28 cellular contexts compared by ENCODE assay signal in genomic region chr3:128415773-128416577, GRCh38. TPM values are rescaled to one million over a fixed set of nuclear protein-coding genes. Genes with fewer than 3 reads are reported as not detected.
A peak's percentile ranks its signal among the peaks of the same experiment; 100 is the strongest.
DNase-seq lines count a peak whose midpoint lies in the region; ATAC-seq and TF ChIP-seq lines count a peak whose summit lies in the region.
"Had no signal": no experiment of that assay in that cellular context is flagged by ENCODE, and none has a peak within 500 bp of the region (broad histone marks: within the 10 kb centered on the region; RNA-seq: fewer than 3 reads in every experiment).

No MANE protein-coding gene starts in this region.

- peaks cover 0 to 11% of the 10 kb centered on the region in 2 experiments; a peak in 1 of 4 replicates for H3K9me3 ChIP-seq in HCT116 (ENCODE audit: control insufficient read depth in 1 of 2, insufficient read depth in 1 of 2, low read depth in 1 of 2, low read length in 2 of 2)
- H3K9me3 ChIP-seq in trophoblast cell (ENCODE audit: insufficient read depth, low read depth, low read length): peaks cover 2% of the 10 kb centered on the region
- H3K9me3 ChIP-seq: testis had no signal

- intact Hi-C loops in HCT116 (cut with micrococcal nuclease): loop anchor here (5.0 kb wide), 1 partner anchor 71 kb away; no protein-coding TSS in a partner anchor

- H3K4me1 Mint-ChIP-seq in central memory CD8-positive, alpha-beta T cell: no peaks in the 10 kb centered on the region
- H3K4me1 Mint-ChIP-seq: activated naive CD8-positive, alpha-beta T cell treated with anti-CD3 and anti-CD28 coated beads, Interleukin-2, amount 50 U/mL, for 24 hours had no signal

- H3K23ac ChIP-seq in trophoblast cell (ENCODE audit: low read length): no peak overlapping the region

- H3K4me2 ChIP-seq in HCT116 (ENCODE audit: low read length): peak overlapping the region; percentile 78
- H3K4me2 ChIP-seq in trophoblast cell (ENCODE audit: low read length): no peak overlapping the region
- H3K4me2 ChIP-seq: KMS-11 had no signal

- H3K4me3 ChIP-seq in HCT116 (replicated peaks in 1 of 2; ENCODE audit: low read depth in 1 of 2, low read length in 2 of 2) (peak overlapping the region in 1 of 2 experiments; percentile 32; a peak in 3 of 4 replicates), trophoblast cell (ENCODE audit: low read depth, low read length) (no peak overlapping the region)
- H3K4me3 ChIP-seq: heart right ventricle, testis had no signal

- H2AFZ ChIP-seq in HCT116 (ENCODE audit: low read depth, low read length, poor library complexity, severe bottlenecking) (no peak overlapping the region), trophoblast cell (ENCODE audit: insufficient read depth, low read length, poor library complexity) (no peak overlapping the region)

- no TSS peak for BruUV-seq in HCT116 (replicated peaks; lab: Mats Ljungman, UMichigan)

- no peaks in the 10 kb centered on the region for H3K36me3 ChIP-seq in HCT116 (ENCODE audit: control insufficient read depth in 1 of 2, insufficient read depth in 2 of 2, low read length in 2 of 2)
- H3K36me3 ChIP-seq in trophoblast cell (ENCODE audit: control insufficient read depth in 1 of 2, insufficient read depth in 2 of 2, low read length in 2 of 2): no peaks in the 10 kb centered on the region
- H3K36me3 ChIP-seq: heart right ventricle had no signal

- no peak overlapping the region for H4K12ac ChIP-seq in trophoblast cell (ENCODE audit: low read depth, low read length)

- peak overlapping the region; percentile 21 for H3K18ac ChIP-seq in trophoblast cell (ENCODE audit: low read length)

- CTCF ChIA-PET in HCT116 (lab: Charles Lee): interaction anchor here (1.0 kb wide), 1 partner anchor 168 kb away, joined by 4 read pairs; no protein-coding TSS in a partner anchor

- DNase-seq in HCT116 (ENCODE audit: low read depth, low spot score): no peak
- DNase-seq in RPMI7951 (ENCODE audit: low read depth): peak; percentile 68
- DNase-seq in central memory CD8-positive, alpha-beta T cell (ENCODE audit: low spot score in 2 of 2): no peak
- DNase-seq in trophoblast cell: peak; percentile 63 to 71
- no peak for DNase-seq in germinal center (ENCODE audit: low spot score)
- no peak for DNase-seq in activated naive CD4-positive, alpha-beta T cell treated with Interleukin-2 at 50 U/mL for 16 hours
- DNase-seq: activated CD8-positive, alpha-beta T cell treated with anti-CD3 and anti-CD28 coated beads, Interleukin-2, amount 10 ng/mL, durations not matched to agents 7 days and 5 days; activated gamma-delta T cell; activated naive CD8-positive, alpha-beta T cell treated with anti-CD3 and anti-CD28 coated beads, Interleukin-2, amount 50 U/mL, for 24 hours; activated T-cell treated with anti-CD3 and anti-CD28 coated beads for 4 hours; heart right ventricle; natural killer cell; NCI-H1694; NCI-H2171 treated with DMSO at 0.1 percent for 48 hours; NCI-H524; NK-92 treated with Interleukin-12 subunit alpha and Interleukin-12 subunit beta, amount 100 ng/mL, for 24 hours; stimulated activated CD4-positive, alpha-beta T cell treated with anti-CD3 and anti-CD28 coated beads, Interleukin-4, amount 100 ng/mL, for 4 hours; stimulated activated naive CD4-positive, alpha-beta T cell treated with Interleukin-2 at 50 U/mL for 16 hours; testis had no signal

- POLR2A ChIA-PET in HCT116 (lab: Charles Lee): interaction anchor here (0.9 kb wide), 1 partner anchor 242 kb away, joined by 3 read pairs; no protein-coding TSS in a partner anchor

- no peak for TF ChIP-seq RAD21 in HCT116 (IDR thresholded peaks at IDR 0.05; ENCODE audit: low read depth)

- no peaks in the 10 kb centered on the region for H3K27me3 Mint-ChIP-seq in central memory CD8-positive, alpha-beta T cell
- H3K27me3 Mint-ChIP-seq: activated naive CD8-positive, alpha-beta T cell treated with anti-CD3 and anti-CD28 coated beads, Interleukin-2, amount 50 U/mL, for 24 hours had no signal

- H2BK12ac ChIP-seq in trophoblast cell (ENCODE audit: low read length): peak overlapping the region; percentile 4

- ATAC-seq in HCT116 (peak; percentile 25), GM19351 (IDR thresholded peaks at IDR 0.05; ENCODE audit: unreplicated experiment) (no peak)
- peak; percentile 20 for ATAC-seq in central memory CD8-positive, alpha-beta T cell (replicated peaks; ENCODE audit: extremely low read depth, poor library complexity, severe bottlenecking)
- ATAC-seq: activated CD4-positive, CD25-positive, alpha-beta regulatory T cell treated with anti-CD3 and anti-CD28 coated beads, Interleukin-2, amount 50 U/mL, for 24 hours; activated CD8-positive, alpha-beta T cell treated with anti-CD3 and anti-CD28 coated beads, Interleukin-2, amount 10 ng/mL, durations not matched to agents 7 days and 5 days; activated naive CD8-positive, alpha-beta T cell treated with anti-CD3 and anti-CD28 coated beads, Interleukin-2, amount 50 U/mL, for 24 hours had no signal

- no peak for TF ChIP-seq CTCF in HCT116 (IDR thresholded peaks at IDR 0.05 in 2 of 3, conservative IDR thresholded peaks at IDR 0.05 in 1 of 3; ENCODE audit: borderline replicate concordance in 1 of 3, insufficient read depth in 1 of 3, low read depth in 2 of 3, low read length in 2 of 3)

- H3K4me3 Mint-ChIP-seq in central memory CD8-positive, alpha-beta T cell: no peak overlapping the region
- H3K4me3 Mint-ChIP-seq: activated CD8-positive, alpha-beta T cell treated with anti-CD3 and anti-CD28 coated beads, Interleukin-2, amount 10 ng/mL, durations not matched to agents 7 days and 5 days; activated naive CD8-positive, alpha-beta T cell treated with anti-CD3 and anti-CD28 coated beads, Interleukin-2, amount 50 U/mL, for 24 hours; natural killer cell had no signal

- H3K4ac ChIP-seq in trophoblast cell (ENCODE audit: low read depth, low read length): peak overlapping the region; percentile 3

- H2AK5ac ChIP-seq in trophoblast cell (ENCODE audit: low read length): peak overlapping the region; percentile 34

- H2BK5ac ChIP-seq in trophoblast cell (ENCODE audit: low read depth, low read length, poor library complexity): peak overlapping the region; percentile 66

- no CpG with 5 or more reads among the region's 19 CpGs for WGBS in trophoblast cell (ENCODE audit: extremely low coverage, insufficient coverage, insufficient read length)

- H3K36me3 Mint-ChIP-seq in central memory CD8-positive, alpha-beta T cell (ENCODE audit: insufficient read depth): peaks cover 4% of the 10 kb centered on the region
- H3K36me3 Mint-ChIP-seq: natural killer cell had no signal

- H3K27ac Mint-ChIP-seq in central memory CD8-positive, alpha-beta T cell (ENCODE audit: low read depth): no peak overlapping the region
- H3K27ac Mint-ChIP-seq: activated naive CD8-positive, alpha-beta T cell treated with anti-CD3 and anti-CD28 coated beads, Interleukin-2, amount 50 U/mL, for 24 hours; natural killer cell had no signal

- no peak for TF ChIP-seq POLR2A in HCT116 (IDR thresholded peaks at IDR 0.05; ENCODE audit: borderline replicate concordance, extremely low read depth, insufficient read depth, insufficient read length)

- H3K27ac ChIP-seq in HCT116 (ENCODE audit: low read depth, low read length) (peak overlapping the region; percentile 43; the same call in 1 of the 2 replicates), trophoblast cell (ENCODE audit: low read depth, low read length) (peak overlapping the region; percentile 59)
- H3K27ac ChIP-seq: heart right ventricle, KMS-11, testis had no signal

- no peaks in the 10 kb centered on the region for H3K9me2 ChIP-seq in HCT116 (ENCODE audit: insufficient read depth)

- peak overlapping the region; percentile 87 for H4K91ac ChIP-seq in trophoblast cell (ENCODE audit: low read depth, low read length)

- H4K20me1 ChIP-seq in HCT116 (ENCODE audit: insufficient read depth): no peaks in the 10 kb centered on the region; the same call in 1 of the 2 replicates

- RAD21 ChIA-PET in HCT116 (lab: Charles Lee; ENCODE audit: low non-redundant PET in 1 of 2, low total read pairs in 2 of 2, uncharacterized antibody in 2 of 2, unreplicated experiment in 2 of 2): no interaction called here

- H3K79me1 ChIP-seq in trophoblast cell (ENCODE audit: low read length): peaks cover 13% of the 10 kb centered on the region

- H3K14ac ChIP-seq in trophoblast cell (ENCODE audit: low read length): peak overlapping the region; percentile 54

- peaks cover 19% of the 10 kb centered on the region; the same call in 1 of the 2 replicates for H3K27me3 ChIP-seq in HCT116 (ENCODE audit: insufficient read depth, low read length)
- no peaks in the 10 kb centered on the region for H3K27me3 ChIP-seq in trophoblast cell (ENCODE audit: insufficient read depth, low read length)
- H3K27me3 ChIP-seq: heart right ventricle, testis had no signal

- peak overlapping the region; percentile 2 for H4K8ac ChIP-seq in trophoblast cell (ENCODE audit: low read depth, low read length)

- H3K4me1 ChIP-seq in HCT116 (ENCODE audit: control insufficient read depth in 1 of 2, insufficient read depth in 2 of 2, low read length in 2 of 2) (peaks cover 27 to 41% of the 10 kb centered on the region in 2 experiments), trophoblast cell (ENCODE audit: control insufficient read depth in 1 of 2, insufficient read depth in 2 of 2, low read length in 2 of 2) (peaks cover 9 to 14% of the 10 kb centered on the region in 2 experiments)
- H3K4me1 ChIP-seq: testis had no signal

- no peaks in the 10 kb centered on the region for H3K9me3 Mint-ChIP-seq in central memory CD8-positive, alpha-beta T cell
- H3K9me3 Mint-ChIP-seq: activated naive CD8-positive, alpha-beta T cell treated with anti-CD3 and anti-CD28 coated beads, Interleukin-2, amount 50 U/mL, for 24 hours; natural killer cell had no signal

- H3K9ac ChIP-seq in HCT116 (ENCODE audit: low read length) (peak overlapping the region; percentile 37), trophoblast cell (ENCODE audit: low read length) (no peak overlapping the region)
- H3K9ac ChIP-seq: KMS-11 had no signal

- H3K79me2 ChIP-seq in HCT116 (ENCODE audit: insufficient read depth, low read length) (no peaks in the 10 kb centered on the region), trophoblast cell (ENCODE audit: control insufficient read depth, insufficient read depth, low read length, poor library complexity) (no peaks in the 10 kb centered on the region)

- peak overlapping the region; percentile 50 for H2BK120ac ChIP-seq in trophoblast cell (ENCODE audit: insufficient read depth, low read length, poor library complexity)

RNA-seq across cellular contexts. Expression of gene DNAJB8, which starts 50.7 kb away (rescaled TPM):
- total RNA-seq in HCT116 (2021; ENCODE audit: unreplicated experiment): not detected
- not detected in 2 replicates for polyA plus RNA-seq in HCT116 (2012)
- not detected in 2 replicates for total RNA-seq in RPMI7951 (2014; rRNA removed; shearing (Covaris generic))
- not detected in 2 replicates for polyA plus RNA-seq in trophoblast cell (2013)
- total RNA-seq: activated CD8-positive, alpha-beta T cell treated with anti-CD3 and anti-CD28 coated beads, Interleukin-2, amount 10 ng/mL, durations not matched to agents 7 days and 5 days; H1; heart right ventricle; HT-29; left colon; mesenteric fat pad; natural killer cell; osteoblast; renal cortical epithelial cell had no signal
- polyA plus RNA-seq: H1, heart right ventricle had no signal

Comparison
In these comparisons a context has a peak if more than half of its experiments do, and no peak if none do; other contexts are left out.
1. DNase-seq: peak in RPMI7951 (single experiment) and trophoblast cell (2 of 2); none in HCT116 (single experiment), central memory CD8-positive, alpha-beta T cell (0 of 2), germinal center (single experiment) and activated naive CD4-positive, alpha-beta T cell treated with Interleukin-2 at 50 U/mL for 16 hours (single experiment).